8 cellular contexts compared by ENCODE assay signal in genomic region chr9:95494416-95495371, GRCh38.
DNase-seq lines count a peak whose midpoint lies in the region; ATAC-seq lines count a peak whose summit lies in the region.

No MANE protein-coding gene starts in this region.

- ATAC-seq in GM18511 (IDR thresholded peaks at IDR 0.05; ENCODE audit: unreplicated experiment) (peak; percentile 89), HG02798 (IDR thresholded peaks at IDR 0.05; ENCODE audit: poor library complexity, unreplicated experiment) (peak; percentile 95)

- DNase-seq in NCI-H2081 treated with DMSO at 0.1 percent for 48 hours (lab: John Stamatoyannopoulos, UW) (peak; percentile 71), SW 1271 (lab: John Stamatoyannopoulos, UW) (no peak), AG20443 (ENCODE audit: low spot score) (no peak)
- peak; percentile 78 to 81 for DNase-seq in activated CD4-positive, alpha-beta T cell treated with anti-CD3 and anti-CD28 coated beads for 4 hours
- peak; percentile 68 for DNase-seq in effector CD8-positive, alpha-beta T cell (lab: John Stamatoyannopoulos, UW)
- peak; percentile 68 to 74 for DNase-seq in stimulated activated CD4-positive, alpha-beta T cell treated with anti-CD3 and anti-CD28 coated beads, Interleukin-12 subunit alpha, Interleukin-12 subunit beta, amount 100 ng/mL, for 24 hours (ENCODE audit: low read depth in 2 of 2)

Comparison
In these comparisons a context has a peak if more than half of its experiments do, and no peak if none do; other contexts are left out.
1. DNase-seq: peak in NCI-H2081 treated with DMSO at 0.1 percent for 48 hours (single experiment), activated CD4-positive, alpha-beta T cell treated with anti-CD3 and anti-CD28 coated beads for 4 hours (2 of 2), effector CD8-positive, alpha-beta T cell (single experiment) and stimulated activated CD4-positive, alpha-beta T cell treated with anti-CD3 and anti-CD28 coated beads, Interleukin-12 subunit alpha, Interleukin-12 subunit beta, amount 100 ng/mL, for 24 hours (2 of 2); none in SW 1271 (0 of 2) and AG20443 (single experiment).